ENCODE assay signal across 1 cellular context in the genomic region with DNA sequence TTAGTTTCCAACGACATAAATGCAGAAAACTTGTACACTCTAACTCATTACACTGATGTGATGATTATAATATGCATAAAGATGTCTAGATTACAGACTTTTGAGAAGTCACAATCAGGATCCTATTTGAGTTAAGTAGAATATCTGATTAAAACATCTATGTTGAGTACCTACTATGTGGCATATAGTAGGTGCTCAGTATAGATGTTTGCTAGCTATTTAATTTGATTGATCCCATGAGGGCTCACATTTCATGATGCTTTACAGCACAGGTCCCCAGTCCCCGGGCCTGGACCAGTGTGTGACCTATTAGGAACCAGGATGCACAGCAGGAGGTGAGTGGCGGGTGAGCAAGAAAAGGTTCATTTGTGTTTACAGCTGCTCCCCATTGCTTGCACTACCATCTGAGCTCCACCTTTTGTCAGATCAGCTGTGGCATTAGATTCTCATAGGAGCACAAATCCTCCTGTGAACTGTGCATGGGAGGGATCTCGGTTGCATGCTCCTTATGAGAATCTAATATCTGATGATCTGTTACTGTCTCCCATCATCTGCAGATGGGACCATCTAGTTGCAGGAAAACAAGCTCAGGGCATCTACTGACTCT.
TF ChIP-seq lines count a peak whose summit lies in the region.

No MANE protein-coding gene starts in this region.

TF ChIP-seq in K562, 482 proteins besides CTCF, POLR2A, EP300 and RAD21 (continued from another document):
- no peak for TF ChIP-seq KLF10 (CRISPR knock-in tag; IDR thresholded peaks at IDR 0.05)
